ENCODE assay signal across 1 cellular context in genomic region chr11:65529475-65530156, GRCh38.
TF ChIP-seq lines count a peak whose summit lies in the region.

No MANE protein-coding gene starts in this region.

TF ChIP-seq in HepG2, 621 proteins besides CTCF, POLR2A, EP300 and RAD21 (continued from another document and continues in another):
- TF ChIP-seq ZBED4 (CRISPR knock-in tag; IDR thresholded peaks at IDR 0.05; ENCODE audit: borderline replicate concordance) (no peak), MED1 (CRISPR knock-in tag; IDR thresholded peaks at IDR 0.05) (peak; percentile 67), PRMT3 (CRISPR knock-in tag; IDR thresholded peaks at IDR 0.05; ENCODE audit: borderline replicate concordance, low read depth) (no peak), SRSF1 (optimal IDR thresholded peaks at IDR 0.05; ENCODE audit: low read depth, low read length) (no peak), RERE (CRISPR knock-in tag; IDR thresholded peaks at IDR 0.05; ENCODE audit: low read depth) (0 out of 2 replicates have a peak, but pooled peaks have one; percentile 14), WIZ (CRISPR knock-in tag; IDR thresholded peaks at IDR 0.05) (no peak), YEATS2 (CRISPR knock-in tag; IDR thresholded peaks at IDR 0.05; ENCODE audit: borderline replicate concordance) (no peak), ATF2 (CRISPR knock-in tag; IDR thresholded peaks at IDR 0.05) (no peak), NCOR1 (IDR thresholded peaks at IDR 0.05; ENCODE audit: borderline replicate concordance, low read length) (peak; percentile 93), SIX4 (CRISPR knock-in tag; IDR thresholded peaks at IDR 0.05) (peak; percentile 40; the same call in 1 of the 2 replicates), PHB2 (IDR thresholded peaks at IDR 0.05; ENCODE audit: partially characterized antibody) (no peak), RFXAP (CRISPR knock-in tag; IDR thresholded peaks at IDR 0.05; ENCODE audit: borderline replicate concordance) (0 out of 2 replicates have a peak, but pooled peaks have one; percentile 20), ZNF282 (IDR thresholded peaks at IDR 0.05; ENCODE audit: partially characterized antibody) (no peak), ZMYM4 (CRISPR knock-in tag; IDR thresholded peaks at IDR 0.05) (peak; percentile 62; the same call in 1 of the 2 replicates), TSC22D2 (CRISPR knock-in tag; IDR thresholded peaks at IDR 0.05; ENCODE audit: borderline replicate concordance) (no peak), ARNT (IDR thresholded peaks at IDR 0.05) (no peak), ZNF556 (CRISPR knock-in tag; IDR thresholded peaks at IDR 0.05; ENCODE audit: borderline replicate concordance) (peak; percentile 41; the same call in 1 of the 2 replicates), HOXA3 (CRISPR knock-in tag; IDR thresholded peaks at IDR 0.05) (peak; percentile 75), NR2F1 (CRISPR knock-in tag; IDR thresholded peaks at IDR 0.05) (peak; percentile 95 to 96), CHCHD3 (CRISPR knock-in tag; IDR thresholded peaks at IDR 0.05) (no peak), ZBTB40 (IDR thresholded peaks at IDR 0.05) (no peak), ZBTB40 (CRISPR knock-in tag; IDR thresholded peaks at IDR 0.05) (peak; percentile 5; the same call in 1 of the 2 replicates), PAF1 (CRISPR knock-in tag; IDR thresholded peaks at IDR 0.05) (no peak), ARNTL (CRISPR knock-in tag; IDR thresholded peaks at IDR 0.05) (peak; percentile 67; the same call in 1 of the 2 replicates), GATA4 (IDR thresholded peaks at IDR 0.05; ENCODE audit: borderline replicate concordance, low read depth) (no peak), ARID5B (CRISPR knock-in tag; IDR thresholded peaks at IDR 0.05) (peak; percentile 53), KDM6A (CRISPR knock-in tag; IDR thresholded peaks at IDR 0.05; ENCODE audit: low read depth) (0 out of 2 replicates have a peak, but pooled peaks have one; percentile 8)
- TF ChIP-seq, protein P1, sequence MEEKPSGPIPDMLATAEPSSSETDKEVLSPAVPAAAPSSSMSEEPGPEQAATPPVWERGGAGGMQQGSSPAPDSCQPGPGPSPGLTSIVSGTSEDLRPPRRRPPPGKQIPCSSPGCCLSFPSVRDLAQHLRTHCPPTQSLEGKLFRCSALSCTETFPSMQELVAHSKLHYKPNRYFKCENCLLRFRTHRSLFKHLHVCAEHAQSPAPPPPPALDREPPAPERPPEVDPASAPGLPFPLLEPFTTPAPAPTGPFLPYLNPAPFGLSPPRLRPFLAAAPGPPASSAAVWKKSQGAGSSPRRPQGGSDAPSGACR (CRISPR knock-in tag; IDR thresholded peaks at IDR 0.05), result peak; percentile 40; the same call in 1 of the 2 replicates
